Comparison of ENCODE assay signal across 15 cellular contexts in genomic region chr1:234861024-234861620, GRCh38.
A peak's percentile ranks its signal among the peaks of the same experiment; 100 is the strongest.
DNase-seq lines count a peak whose midpoint lies in the region; ATAC-seq and TF ChIP-seq lines count a peak whose summit lies in the region.
"Had no signal": no experiment of that assay in that cellular context is flagged by ENCODE, and none has a peak within 500 bp of the region (broad histone marks: within the 10 kb centered on the region; RNA-seq: fewer than 3 reads in every experiment).

No MANE protein-coding gene starts in this region.

- peaks cover 87% of the 10 kb centered on the region for H3K79me2 ChIP-seq in PC-9 (ENCODE audit: low read depth)

- intact Hi-C loops in Caco-2 (cut with micrococcal nuclease; ENCODE audit: unreplicated experiment) (no loop called here), PC-9 (cut with micrococcal nuclease; ENCODE audit: unreplicated experiment) (no loop called here), stomach (cut with DNase I; ENCODE audit: low total_unique reads) (no loop called here)
- intact Hi-C loops in dendritic cell treated with granulocyte-macrophage colony-stimulating factor and Interleukin-4, amounts not matched to agents 40 ng/mL and 50 ng/mL, for 4 days (cut with micrococcal nuclease): no loop called here

- TF ChIP-seq EP300 in stomach (IDR thresholded peaks at IDR 0.05): no peak

- TF ChIP-seq CTCF in Caco-2 (IDR thresholded peaks at IDR 0.05; ENCODE audit: insufficient read depth in 1 of 2, low read depth in 1 of 2, low read length in 1 of 2, severe bottlenecking in 1 of 2, unreplicated experiment in 1 of 2) (no peak), PC-9 (conservative IDR thresholded peaks at IDR 0.05) (no peak), stomach (IDR thresholded peaks at IDR 0.05) (no peak)

- H3K4me3 Mint-ChIP-seq in Caco-2 (ENCODE audit: unreplicated experiment): no peak overlapping the region
- H3K4me3 Mint-ChIP-seq in dendritic cell treated with granulocyte-macrophage colony-stimulating factor and Interleukin-4, amounts not matched to agents 40 ng/mL and 50 ng/mL, for 4 days: no peak overlapping the region

- BruUV-seq in Caco-2 (replicated peaks; lab: Mats Ljungman, UMichigan) (no TSS peak), PC-9 (replicated peaks; lab: Mats Ljungman, UMichigan) (no TSS peak)

- no peak for TF ChIP-seq POLR2A in stomach (IDR thresholded peaks at IDR 0.05)

- no peaks in the 10 kb centered on the region for H3K9me3 ChIP-seq in Caco-2
- H3K9me3 ChIP-seq in PC-9 (ENCODE audit: insufficient read depth, low read depth): no peaks in the 10 kb centered on the region
- H3K9me3 ChIP-seq in stomach: peaks cover 0 to 6% (median 0%) of the 10 kb centered on the region in 4 donors
- H3K9me3 ChIP-seq: SJSA1 had no signal

- peaks cover 20% of the 10 kb centered on the region for H3K4me1 ChIP-seq in Caco-2
- H3K4me1 ChIP-seq in PC-9 (replicated peaks; ENCODE audit: insufficient read depth): peaks cover 45% of the 10 kb centered on the region
- peaks cover 13 to 35% (median 23%) of the 10 kb centered on the region in 4 donors for H3K4me1 ChIP-seq in stomach

- H3K27me3 Mint-ChIP-seq in Caco-2 (ENCODE audit: insufficient read depth, unreplicated experiment): no peaks in the 10 kb centered on the region
- H3K27me3 Mint-ChIP-seq in dendritic cell treated with granulocyte-macrophage colony-stimulating factor and Interleukin-4, amounts not matched to agents 40 ng/mL and 50 ng/mL, for 4 days: no peaks in the 10 kb centered on the region

- H3K4me3 ChIP-seq in Caco-2 (ENCODE audit: low read depth, low read length) (no peak overlapping the region), PC-9 (no peak overlapping the region), stomach (no peak overlapping the region)
- H3K4me3 ChIP-seq: SJSA1 had no signal

- H3K36me3 Mint-ChIP-seq in Caco-2 (ENCODE audit: insufficient read depth, unreplicated experiment): no peaks in the 10 kb centered on the region
- peaks cover 4% of the 10 kb centered on the region for H3K36me3 Mint-ChIP-seq in dendritic cell treated with granulocyte-macrophage colony-stimulating factor and Interleukin-4, amounts not matched to agents 40 ng/mL and 50 ng/mL, for 4 days (ENCODE audit: low read depth)

- H3K27ac Mint-ChIP-seq in Caco-2 (ENCODE audit: unreplicated experiment): peak overlapping the region; percentile 8
- peak overlapping the region; percentile 31 for H3K27ac Mint-ChIP-seq in dendritic cell treated with granulocyte-macrophage colony-stimulating factor and Interleukin-4, amounts not matched to agents 40 ng/mL and 50 ng/mL, for 4 days

- peaks cover 7% of the 10 kb centered on the region; the same call in 1 of the 2 replicates for H4K20me1 ChIP-seq in PC-9 (ENCODE audit: insufficient read depth)

- peaks cover 48% of the 10 kb centered on the region; the same call in 1 of the 2 replicates for H3F3A ChIP-seq in PC-9 (ENCODE audit: insufficient read depth, low read depth)

- H2AFZ ChIP-seq in PC-9: no peak overlapping the region

- 0 out of 2 replicates have a peak overlapping the region, but pooled peaks have one; percentile 3 for H3K4me2 ChIP-seq in PC-9

- no peaks in the 10 kb centered on the region for H3K27me3 ChIP-seq in Caco-2 (replicated peaks; ENCODE audit: control insufficient read depth, insufficient read depth, low read length)
- no peaks in the 10 kb centered on the region for H3K27me3 ChIP-seq in PC-9 (ENCODE audit: insufficient read depth, low read depth)
- H3K27me3 ChIP-seq in stomach: no peaks in the 10 kb centered on the region
- H3K27me3 ChIP-seq: SJSA1 had no signal

- POLR2A ChIA-PET in Caco-2 (lab: Charles Lee) (no interaction called here), PC-9 (lab: Charles Lee; ENCODE audit: unreplicated experiment) (interaction anchor here (0.6 kb wide), 1 partner anchor 22 kb away, joined by 5 read pairs; no protein-coding TSS in a partner anchor)

- no peaks in the 10 kb centered on the region for H3K9me2 ChIP-seq in PC-9 (ENCODE audit: insufficient read depth)

- no peak for ATAC-seq in HG02623 (IDR thresholded peaks at IDR 0.05; ENCODE audit: unreplicated experiment)
- ATAC-seq: HepG2 had no signal

- CTCF ChIA-PET in Caco-2 (lab: Charles Lee): no interaction called here
- CTCF ChIA-PET in PC-9 (lab: Charles Lee): interaction anchor here (1.0 kb wide), 1 partner anchor 366 kb away, joined by 8 read pairs; no protein-coding TSS in a partner anchor

- no peaks in the 10 kb centered on the region for H3K9me3 Mint-ChIP-seq in Caco-2 (ENCODE audit: unreplicated experiment)
- H3K9me3 Mint-ChIP-seq in dendritic cell treated with granulocyte-macrophage colony-stimulating factor and Interleukin-4, amounts not matched to agents 40 ng/mL and 50 ng/mL, for 4 days: no peaks in the 10 kb centered on the region

- DNase-seq in Caco-2 (no peak), PC-9 (no peak), stomach (no peak), foreskin melanocyte (no peak)
- no peak for DNase-seq in stimulated activated CD8-positive, alpha-beta memory T cell treated with anti-CD3 and anti-CD28 coated beads, Interleukin-4, amount 100 ng/mL, for 48 hours
- DNase-seq: C1 segment of cervical spinal cord, DMS79 treated with DMSO at 0.1 percent for 48 hours, NCI-H1417 treated with DMSO at 0.1 percent for 48 hours, NCI-H187 treated with DMSO at 0.1 percent for 48 hours, NCI-H226, NCI-H524 had no signal

- WGBS in stomach, 5 donors: 93 to 99% (median 97%) methylated on average over 2 of the region's 2 CpGs

- H3K27ac ChIP-seq in PC-9 (no peak overlapping the region), stomach (peak overlapping the region in 4 of 5 donors; percentile 13 to 79 (median 48))
- H3K27ac ChIP-seq: SJSA1 had no signal

- H3K4me1 Mint-ChIP-seq in Caco-2 (ENCODE audit: low read depth, unreplicated experiment): peaks cover 24% of the 10 kb centered on the region
- H3K4me1 Mint-ChIP-seq in dendritic cell treated with granulocyte-macrophage colony-stimulating factor and Interleukin-4, amounts not matched to agents 40 ng/mL and 50 ng/mL, for 4 days (ENCODE audit: low read depth): peaks cover 67% of the 10 kb centered on the region

- H3K36me3 ChIP-seq in Caco-2 (ENCODE audit: control insufficient read depth, insufficient read depth, low read length) (no peaks in the 10 kb centered on the region), PC-9 (ENCODE audit: low read depth) (peaks cover 56% of the 10 kb centered on the region), stomach (no peaks in the 10 kb centered on the region)
- H3K36me3 ChIP-seq: SJSA1 had no signal
